ENCODE assay signal across 26 cellular contexts in genomic region chr6:110338820-110339470, GRCh38. TPM values are rescaled to one million over a fixed set of nuclear protein-coding genes. Genes with fewer than 3 reads are reported as not detected.
"Had no signal": no experiment of that assay in that cellular context is flagged by ENCODE, and none has a peak within 500 bp of the region (broad histone marks: within the 10 kb centered on the region; RNA-seq: fewer than 3 reads in every experiment).

No MANE protein-coding gene starts in this region.

- H3K27me3 ChIP-seq: adrenal gland, hepatocyte, left lung, right atrium auricular region, tibial artery, vagina had no signal

- DNase-seq: activated CD4-positive, alpha-beta T cell treated with anti-CD3 and anti-CD28 coated beads, Interleukin-2, amount 10 ng/mL, durations not matched to agents 24 days and 14 days; activated CD8-positive, alpha-beta T cell treated with anti-CD3 and anti-CD28 coated beads, Interleukin-2, amount 10 ng/mL, durations not matched to agents 7 days and 5 days; activated gamma-delta T cell; adrenal gland; cortex of kidney; effector CD4-positive, alpha-beta T cell; erythroblast; glutamatergic neuron; immature natural killer cell; kidney glomerular epithelial cell; left lung; naive thymus-derived CD8-positive, alpha-beta T cell; psoas muscle; stimulated activated CD4-positive, alpha-beta T cell treated with anti-CD3 and anti-CD28 coated beads, Interleukin-12 subunit alpha, Interleukin-12 subunit beta, amount 100 ng/mL, for 4 hours; stimulated activated CD4-positive, alpha-beta T cell treated with anti-CD3 and anti-CD28 coated beads, Interleukin-4, amount 100 ng/mL, for 4 hours; stimulated activated naive CD8-positive, alpha-beta T cell treated with anti-CD3 and anti-CD28 coated beads, Interleukin-15, Interleukin-2, amounts not matched to agents 100 U/mL and 50 U/mL, for 24 hours; substantia nigra; tibial artery had no signal

- ATAC-seq: activated CD8-positive, alpha-beta T cell treated with anti-CD3 and anti-CD28 coated beads, Interleukin-2, amount 10 ng/mL, durations not matched to agents 7 days and 5 days; left lung; naive thymus-derived CD8-positive, alpha-beta T cell; psoas muscle; stimulated activated naive CD8-positive, alpha-beta T cell treated with anti-CD3 and anti-CD28 coated beads, Interleukin-15, Interleukin-2, amounts not matched to agents 100 U/mL and 50 U/mL, for 24 hours had no signal

- H3K36me3 ChIP-seq: adrenal gland, left lung, right atrium auricular region, tibial artery, vagina had no signal

- H3K4me1 ChIP-seq: adrenal gland, left lung, psoas muscle, right atrium auricular region, vagina had no signal

- H3K27ac ChIP-seq: adrenal gland, hepatocyte, left lung, psoas muscle, right atrium auricular region, vagina had no signal

- H3K9me3 ChIP-seq: adrenal gland, left lung, psoas muscle, right atrium auricular region, tibial artery, vagina had no signal

- H3K4me3 ChIP-seq: adrenal gland, hepatocyte, left lung, psoas muscle, right atrium auricular region, tibial artery, vagina had no signal

RNA-seq across cellular contexts. Expression of gene METTL24, which starts 19.2 kb away (rescaled TPM):
- total RNA-seq: activated CD4-positive, alpha-beta T cell treated with anti-CD3 and anti-CD28 coated beads, Interleukin-2, amount 10 ng/mL, durations not matched to agents 24 days and 14 days; activated CD8-positive, alpha-beta T cell treated with anti-CD3 and anti-CD28 coated beads, Interleukin-2, amount 10 ng/mL, durations not matched to agents 7 days and 5 days; activated T-helper 1 cell treated with anti-CD3 and anti-CD28 coated beads, Interleukin-12 subunit alpha, Interleukin-12 subunit beta, Interleukin-2, Interleukin-4 antibody, amounts not matched to agents 30 ng/mL and 10 ng/mL and 1 ng/mL, durations not matched to agents 14 hours and 24 hours and 36 hours; bronchial epithelial cell; lung microvascular endothelial cell; osteocyte; psoas muscle; T-helper 2 cell treated with Interferon-gamma antibody and Interleukin-4, amounts not matched to agents 100 ng/mL and 5 ng/mL, for 36 hours had no signal
